Comparison of ENCODE assay signal across 14 cellular contexts in genomic region chr18:10123006-10123950, GRCh38.
A peak's percentile ranks its signal among the peaks of the same experiment; 100 is the strongest.
DNase-seq lines count a peak whose midpoint lies in the region; FAIRE-seq and TF ChIP-seq lines count a peak whose summit lies in the region.
"Had no signal": no experiment of that assay in that cellular context is flagged by ENCODE, and none has a peak within 500 bp of the region (broad histone marks: within the 10 kb centered on the region; RNA-seq: fewer than 3 reads in every experiment).

No MANE protein-coding gene starts in this region.

- H3K36me3 ChIP-seq in bronchial epithelial cell (ENCODE audit: control insufficient read depth, insufficient read depth, low read length) (no peaks in the 10 kb centered on the region), testis (ENCODE audit: low read depth, missing control alignments) (no peaks in the 10 kb centered on the region)
- H3K36me3 ChIP-seq: tibial artery had no signal

- WGBS in testis, 2 donors: 91 to 95% methylated on average over 19 of the region's 19 CpGs

- H3K9me3 ChIP-seq in testis: no peaks in the 10 kb centered on the region

- H3K4me3 ChIP-seq in NB4 (ENCODE audit: low read depth, low read length) (no peak overlapping the region), bronchial epithelial cell (ENCODE audit: low read depth, low read length) (no peak overlapping the region), testis (no peak overlapping the region)
- H3K4me3 ChIP-seq: SK-N-MC, tibial artery had no signal

- H3K27me3 ChIP-seq in bronchial epithelial cell (ENCODE audit: control insufficient read depth, insufficient read depth, low read length): no peaks in the 10 kb centered on the region
- no peaks in the 10 kb centered on the region for H3K27me3 ChIP-seq in testis
- H3K27me3 ChIP-seq: tibial artery had no signal

- intact Hi-C loops in testis (cut with DNase I; ENCODE audit: low total_unique reads): no loop called here

- H3K27ac ChIP-seq in testis: no peak overlapping the region
- H3K27ac ChIP-seq: SK-N-MC, tibial artery had no signal

- H3K9me3 Mint-ChIP-seq in neural crest cell: peaks cover 3% of the 10 kb centered on the region

- in situ Hi-C loops in GM13976 (cut with MboI; ENCODE audit: low sequenced_read_pairs, unreplicated experiment): no loop called here

- TF ChIP-seq POLR2A in NB4 (IDR thresholded peaks at IDR 0.05; ENCODE audit: extremely low read depth, insufficient read length) (no peak), testis (IDR thresholded peaks at IDR 0.05) (no peak)

- DNase-seq in Daoy (ENCODE audit: low read depth) (peak; percentile 29), NB4 (ENCODE audit: low read depth) (peak; percentile 66), bronchial epithelial cell (ENCODE audit: low read depth) (peak; percentile 69), neural crest cell (ENCODE audit: low read depth, low spot score) (no peak), GM13976 (ENCODE audit: low spot score) (no peak), GM19240 (ENCODE audit: insufficient read length, low spot score) (no peak), testis (no peak), D341Med (ENCODE audit: low spot score) (no peak)
- DNase-seq: NCI-H1048; NK-92 treated with Interleukin-12 subunit alpha and Interleukin-12 subunit beta, amount 100 ng/mL, for 24 hours; tibial artery had no signal

- no peak overlapping the region for H3K4me3 Mint-ChIP-seq in neural crest cell
- H3K4me3 Mint-ChIP-seq: B cell had no signal

- peak overlapping the region; percentile 68 for H3K27ac Mint-ChIP-seq in neural crest cell (ENCODE audit: unreplicated experiment)
- H3K27ac Mint-ChIP-seq: B cell had no signal

- no peak for FAIRE-seq in bronchial epithelial cell (lab: Jason Lieb, UNC)
- FAIRE-seq: colon had no signal

- H3K36me3 Mint-ChIP-seq in neural crest cell (ENCODE audit: low read depth): no peaks in the 10 kb centered on the region

- no peaks in the 10 kb centered on the region for H3K27me3 Mint-ChIP-seq in neural crest cell (ENCODE audit: low read depth)
- H3K27me3 Mint-ChIP-seq: B cell had no signal

- no peak for TF ChIP-seq CTCF in NB4 (IDR thresholded peaks at IDR 0.05; ENCODE audit: low read depth, low read length)
- no peak for TF ChIP-seq CTCF in bronchial epithelial cell (IDR thresholded peaks at IDR 0.05; ENCODE audit: insufficient read depth, low read length, severe bottlenecking)
- TF ChIP-seq CTCF in neural crest cell (conservative IDR thresholded peaks at IDR 0.05): no peak
- no peak for TF ChIP-seq CTCF in GM13976 (IDR thresholded peaks at IDR 0.05; ENCODE audit: borderline replicate concordance, control extremely low read depth, extremely low read depth, insufficient read depth, missing control alignments)
- no peak for TF ChIP-seq CTCF in testis (IDR thresholded peaks at IDR 0.05)

- H3K4me1 ChIP-seq in testis: peaks cover 5% of the 10 kb centered on the region

- peaks cover 21% of the 10 kb centered on the region for H3K4me1 Mint-ChIP-seq in neural crest cell

Comparison
In these comparisons a context has a peak if more than half of its experiments do, and no peak if none do; other contexts are left out.
1. DNase-seq: peak in Daoy (single experiment), NB4 (single experiment) and bronchial epithelial cell (single experiment); none in neural crest cell (single experiment), GM13976 (single experiment), GM19240 (single experiment), testis (single experiment) and D341Med (single experiment).